In genomic region chr5:138760448-138761110, GRCh38 we compare ENCODE assay signal across 17 cellular contexts. TPM values are rescaled to one million over a fixed set of nuclear protein-coding genes. Genes with fewer than 3 reads are reported as not detected.
DNase-seq lines count a peak whose midpoint lies in the region; ATAC-seq and TF ChIP-seq lines count a peak whose summit lies in the region.
"Had no signal": no experiment of that assay in that cellular context is flagged by ENCODE, and none has a peak within 500 bp of the region (broad histone marks: within the 10 kb centered on the region; RNA-seq: fewer than 3 reads in every experiment).

No MANE protein-coding gene starts in this region.

- H3K4me3 ChIP-seq in left ventricle myocardium inferior (no peak overlapping the region), coronary artery (peak overlapping the region; percentile 7), skeletal muscle satellite cell (ENCODE audit: low read length) (no peak overlapping the region)
- H3K4me3 ChIP-seq: gastroesophageal sphincter, SK-N-MC, skin epidermis had no signal

- H3K36me3 ChIP-seq in left ventricle myocardium inferior (peaks cover 17% of the 10 kb centered on the region), KOPT-K1 (ENCODE audit: insufficient read depth, low read length) (no peaks in the 10 kb centered on the region), skeletal muscle satellite cell (ENCODE audit: insufficient read depth, low read length) (peaks cover 36% of the 10 kb centered on the region)

- H3K9ac ChIP-seq in skeletal muscle satellite cell (ENCODE audit: low read depth, low read length), result no peak overlapping the region

- intact Hi-C loops in left ventricle myocardium inferior (cut with micrococcal nuclease) (no loop called here), left cardiac atrium (cut with DNase I) (no loop called here)

- H3K4me3 Mint-ChIP-seq in activated T-cell treated with anti-CD3 and anti-CD28 coated beads, Interleukin-2, amount 50 U/mL, for 72 hours, result peak overlapping the region in 1 of 2 donors; percentile 56
- H3K4me3 Mint-ChIP-seq: endodermal cell had no signal

- peaks cover 95% of the 10 kb centered on the region for H3K4me1 ChIP-seq in left ventricle myocardium inferior
- peaks cover 20% of the 10 kb centered on the region for H3K4me1 ChIP-seq in skeletal muscle satellite cell (ENCODE audit: control insufficient read depth, insufficient read depth, low read length)

- DNase-seq in left ventricle myocardium inferior (no peak), left cardiac atrium (no peak), coronary artery (ENCODE audit: low spot score) (no peak), HuH-7 (ENCODE audit: low spot score) (no peak)
- no peak for DNase-seq in activated T-cell treated with anti-CD3 and anti-CD28 coated beads, Interleukin-2, amount 50 U/mL, for 72 hours
- DNase-seq: activated naive CD4-positive, alpha-beta T cell; AML-193; endodermal cell; GOT3; NCI-H2171 treated with DMSO at 0.1 percent for 48 hours; stimulated activated naive CD4-positive, alpha-beta T cell treated with Interleukin-2 at 50 U/mL for 16 hours had no signal

- TF ChIP-seq CTCF in left ventricle myocardium inferior (IDR thresholded peaks at IDR 0.05; ENCODE audit: borderline replicate concordance) (no peak), coronary artery (IDR thresholded peaks at IDR 0.05) (no peak)

- H3K9me3 Mint-ChIP-seq in activated T-cell treated with anti-CD3 and anti-CD28 coated beads, Interleukin-2, amount 50 U/mL, for 72 hours, result peaks cover 2 to 3% of the 10 kb centered on the region in 2 donors

- H3K9me3 ChIP-seq in left ventricle myocardium inferior (replicated peaks) (peaks cover 7% of the 10 kb centered on the region), KOPT-K1 (ENCODE audit: insufficient read depth, low read length, poor library complexity, severe bottlenecking) (peaks cover 17% of the 10 kb centered on the region), skeletal muscle satellite cell (replicated peaks; ENCODE audit: low read length) (no peaks in the 10 kb centered on the region)

- no peak for ATAC-seq in left cardiac atrium
- no peak for ATAC-seq in activated T-cell treated with anti-CD3 and anti-CD28 coated beads, Interleukin-2, amount 50 U/mL, for 72 hours (replicated peaks in 1 of 2)
- no peak for ATAC-seq in GM19351 (IDR thresholded peaks at IDR 0.05; ENCODE audit: unreplicated experiment)
- ATAC-seq: gastroesophageal sphincter had no signal

- peak overlapping the region; percentile 6 for H3K4me2 ChIP-seq in skeletal muscle satellite cell (ENCODE audit: low read length)

- H3K36me3 Mint-ChIP-seq in activated T-cell treated with anti-CD3 and anti-CD28 coated beads, Interleukin-2, amount 50 U/mL, for 72 hours (ENCODE audit: insufficient read depth in 2 of 2), result peaks cover 6 to 11% of the 10 kb centered on the region in 2 donors

- H3K27ac Mint-ChIP-seq in activated T-cell treated with anti-CD3 and anti-CD28 coated beads, Interleukin-2, amount 50 U/mL, for 72 hours, result no peak overlapping the region

- H3K27me3 Mint-ChIP-seq in activated T-cell treated with anti-CD3 and anti-CD28 coated beads, Interleukin-2, amount 50 U/mL, for 72 hours (ENCODE audit: low read depth), result peaks cover 19% of the 10 kb centered on the region

- H3K27ac ChIP-seq in left ventricle myocardium inferior (replicated peaks) (peak overlapping the region; percentile 15), KOPT-K1 (ENCODE audit: low read depth, low read length, poor library complexity, severe bottlenecking) (peak overlapping the region; percentile 20), coronary artery (peak overlapping the region in 1 of 2 donors; percentile 18)
- H3K27ac ChIP-seq: SK-N-MC, skin epidermis had no signal

- H3K4me1 Mint-ChIP-seq in activated T-cell treated with anti-CD3 and anti-CD28 coated beads, Interleukin-2, amount 50 U/mL, for 72 hours (ENCODE audit: low read depth), result peaks cover 34% of the 10 kb centered on the region

- H3K27me3 ChIP-seq in left ventricle myocardium inferior (ENCODE audit: low read depth) (no peaks in the 10 kb centered on the region), skeletal muscle satellite cell (ENCODE audit: control insufficient read depth, insufficient read depth, low read length) (no peaks in the 10 kb centered on the region)
- H3K27me3 ChIP-seq: gastroesophageal sphincter had no signal

RNA-seq across cellular contexts. Expression of gene CTNNA1, which starts 7.4 kb away (rescaled TPM):
- total RNA-seq in left ventricle myocardium inferior, result 341 TPM
- 100 to 1,000 TPM; 259 to 314 TPM for total RNA-seq in left cardiac atrium
- total RNA-seq in skeletal muscle satellite cell (2012; rRNA removed), result 201 and 232 TPM in 2 replicates
- 10 to 100 TPM; 62.3 to 73.0 TPM for total RNA-seq in activated T-cell treated with anti-CD3 and anti-CD28 coated beads, Interleukin-2, amount 50 U/mL, for 72 hours
